Comparison of ENCODE assay signal across 2 cellular contexts in the genomic region with DNA sequence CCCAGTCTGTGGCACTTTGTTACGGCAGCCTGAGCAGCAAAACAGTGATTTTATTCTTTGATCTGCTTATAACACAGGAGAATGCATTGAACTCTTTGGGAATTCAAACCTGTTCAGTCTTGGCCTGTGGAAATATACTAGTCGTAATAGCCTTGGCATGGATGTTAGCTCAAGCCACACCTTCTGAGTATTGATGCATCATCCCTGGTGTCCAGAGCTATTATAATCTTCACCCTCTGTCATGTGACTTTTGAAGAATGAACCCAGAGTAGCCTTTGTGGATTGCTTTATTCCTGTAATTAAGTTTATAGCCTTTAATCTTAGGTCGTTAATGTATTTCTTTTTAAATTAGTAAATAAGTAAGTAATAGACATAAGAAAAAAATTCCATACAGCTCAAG.
TF ChIP-seq lines count a peak whose summit lies in the region.

No MANE protein-coding gene starts in this region.

TF ChIP-seq in IMR-90, 13 proteins besides CTCF, POLR2A, EP300 and RAD21:
- TF ChIP-seq CEBPB (IDR thresholded peaks at IDR 0.05; ENCODE audit: low read depth, low read length) (no peak), FOS (IDR thresholded peaks at IDR 0.05; ENCODE audit: low read depth, low read length) (no peak), MXI1 (IDR thresholded peaks at IDR 0.05; ENCODE audit: borderline replicate concordance, low read depth, low read length) (no peak), SMC3 (IDR thresholded peaks at IDR 0.05; ENCODE audit: low read depth, low read length) (no peak), RCOR1 (IDR thresholded peaks at IDR 0.05; ENCODE audit: insufficient replicate concordance, low read length) (no peak), BHLHE40 (IDR thresholded peaks at IDR 0.05; ENCODE audit: low read depth, low read length) (no peak), RFX5 (IDR thresholded peaks at IDR 0.05; ENCODE audit: low read depth, low read length) (no peak)
- TF ChIP-seq, protein P1, sequence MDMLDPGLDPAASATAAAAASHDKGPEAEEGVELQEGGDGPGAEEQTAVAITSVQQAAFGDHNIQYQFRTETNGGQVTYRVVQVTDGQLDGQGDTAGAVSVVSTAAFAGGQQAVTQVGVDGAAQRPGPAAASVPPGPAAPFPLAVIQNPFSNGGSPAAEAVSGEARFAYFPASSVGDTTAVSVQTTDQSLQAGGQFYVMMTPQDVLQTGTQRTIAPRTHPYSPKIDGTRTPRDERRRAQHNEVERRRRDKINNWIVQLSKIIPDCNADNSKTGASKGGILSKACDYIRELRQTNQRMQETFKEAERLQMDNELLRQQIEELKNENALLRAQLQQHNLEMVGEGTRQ (IDR thresholded peaks at IDR 0.05; ENCODE audit: low read depth, low read length) = no peak

TF ChIP-seq in SK-N-SH, 30 proteins besides CTCF, POLR2A, EP300 and RAD21:
- TF ChIP-seq RXRA (IDR thresholded peaks at IDR 0.05; ENCODE audit: borderline replicate concordance, low read depth) (no peak; the same call in 1 of the 2 replicates), FOXM1 (IDR thresholded peaks at IDR 0.05; ENCODE audit: low read depth) (no peak), EZH2phosphoT487 (IDR thresholded peaks at IDR 0.05; ENCODE audit: borderline replicate concordance, low read depth) (no peak), POLR2AphosphoS5 (IDR thresholded peaks at IDR 0.05; ENCODE audit: low read depth, low read length) (no peak), MXI1 (IDR thresholded peaks at IDR 0.05; ENCODE audit: low read depth, low read length) (no peak), TEAD4 (IDR thresholded peaks at IDR 0.05; ENCODE audit: borderline replicate concordance, insufficient read depth) (no peak), TAF1 (IDR thresholded peaks at IDR 0.05; ENCODE audit: borderline replicate concordance, low read depth, low read length) (no peak), JUND (IDR thresholded peaks at IDR 0.05) (no peak), ZBTB33 (IDR thresholded peaks at IDR 0.05; ENCODE audit: borderline replicate concordance, low read depth) (no peak), NRF1 (IDR thresholded peaks at IDR 0.05; ENCODE audit: low read depth, low read length) (no peak), FOXJ3 (CRISPR knock-in tag; IDR thresholded peaks at IDR 0.05) (no peak), MEF2A (IDR thresholded peaks at IDR 0.05; ENCODE audit: borderline replicate concordance, low read depth) (no peak), SIN3A (IDR thresholded peaks at IDR 0.05; ENCODE audit: borderline replicate concordance, low read depth, low read length) (no peak), SMC3 (IDR thresholded peaks at IDR 0.05; ENCODE audit: low read depth, low read length) (no peak), USF1 (IDR thresholded peaks at IDR 0.05; ENCODE audit: borderline replicate concordance, low read depth) (peak; percentile 70; the same call in 1 of the 2 replicates), NFIC (IDR thresholded peaks at IDR 0.05; ENCODE audit: borderline replicate concordance) (no peak), RCOR1 (IDR thresholded peaks at IDR 0.05; ENCODE audit: low read length) (no peak), CHD2 (IDR thresholded peaks at IDR 0.05; ENCODE audit: low read length, partially characterized antibody) (no peak), REST (IDR thresholded peaks at IDR 0.05; ENCODE audit: low read depth, low read length) (no peak), FOSL2 (IDR thresholded peaks at IDR 0.05; ENCODE audit: borderline replicate concordance, low read depth) (peak; percentile 21; the same call in 1 of the 2 replicates)
- TF ChIP-seq, protein P2, sequence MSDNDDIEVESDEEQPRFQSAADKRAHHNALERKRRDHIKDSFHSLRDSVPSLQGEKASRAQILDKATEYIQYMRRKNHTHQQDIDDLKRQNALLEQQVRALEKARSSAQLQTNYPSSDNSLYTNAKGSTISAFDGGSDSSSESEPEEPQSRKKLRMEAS (IDR thresholded peaks at IDR 0.05; ENCODE audit: low read depth) = 0 out of 2 replicates have a peak, but pooled peaks have one; percentile 32
- TF ChIP-seq, protein P3, sequence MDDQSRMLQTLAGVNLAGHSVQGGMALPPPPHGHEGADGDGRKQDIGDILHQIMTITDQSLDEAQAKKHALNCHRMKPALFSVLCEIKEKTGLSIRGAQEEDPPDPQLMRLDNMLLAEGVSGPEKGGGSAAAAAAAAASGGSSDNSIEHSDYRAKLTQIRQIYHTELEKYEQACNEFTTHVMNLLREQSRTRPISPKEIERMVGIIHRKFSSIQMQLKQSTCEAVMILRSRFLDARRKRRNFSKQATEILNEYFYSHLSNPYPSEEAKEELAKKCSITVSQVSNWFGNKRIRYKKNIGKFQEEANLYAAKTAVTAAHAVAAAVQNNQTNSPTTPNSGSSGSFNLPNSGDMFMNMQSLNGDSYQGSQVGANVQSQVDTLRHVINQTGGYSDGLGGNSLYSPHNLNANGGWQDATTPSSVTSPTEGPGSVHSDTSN (IDR thresholded peaks at IDR 0.05) = peak; percentile 77
